Comparison of ENCODE assay signal across 8 cellular contexts in genomic region chr7:107170051-107170661, GRCh38. TPM values are rescaled to one million over a fixed set of nuclear protein-coding genes. Genes with fewer than 3 reads are reported as not detected.
DNase-seq lines count a peak whose midpoint lies in the region; ATAC-seq, FAIRE-seq and TF ChIP-seq lines count a peak whose summit lies in the region.

No MANE protein-coding gene starts in this region.

- peak overlapping the region; percentile 99 for H3K27ac ChIP-seq in mesodermal cell (ENCODE audit: low read depth, low read length, severe bottlenecking)

- H3K27me3 Mint-ChIP-seq in stimulated activated naive CD8-positive, alpha-beta T cell treated with anti-CD3 and anti-CD28 coated beads, Interleukin-15, Interleukin-2, amounts not matched to agents 100 ng/mL and 50 ng/mL, for 24 hours, result no peaks in the 10 kb centered on the region

- H3K9me3 ChIP-seq in mesodermal cell (ENCODE audit: control insufficient read depth, low read length), result no peaks in the 10 kb centered on the region

- H3K4me1 Mint-ChIP-seq in stimulated activated naive CD8-positive, alpha-beta T cell treated with anti-CD3 and anti-CD28 coated beads, Interleukin-15, Interleukin-2, amounts not matched to agents 100 ng/mL and 50 ng/mL, for 24 hours (ENCODE audit: low read depth), result peaks cover 67% of the 10 kb centered on the region

- ATAC-seq in stimulated activated naive CD8-positive, alpha-beta T cell treated with anti-CD3 and anti-CD28 coated beads, Interleukin-15, Interleukin-2, amounts not matched to agents 100 U/mL and 50 U/mL, for 24 hours, result no peak

- H3K4me1 ChIP-seq in mesodermal cell (ENCODE audit: control insufficient read depth, insufficient read depth, low read length, poor library complexity, severe bottlenecking), result peaks cover 14% of the 10 kb centered on the region

- H3K36me3 ChIP-seq in bronchial epithelial cell (ENCODE audit: control insufficient read depth, insufficient read depth, low read length) (no peaks in the 10 kb centered on the region), mesodermal cell (ENCODE audit: control insufficient read depth, insufficient read depth, low read length) (peaks cover 7% of the 10 kb centered on the region)

- FAIRE-seq in bronchial epithelial cell (lab: Jason Lieb, UNC), result no peak

- WGBS in mesodermal cell (ENCODE audit: insufficient coverage in 2 of 2), 2 experiments, result 0% methylated on average over 3 to 5 of the region's 10 CpGs

- H3K27ac Mint-ChIP-seq in stimulated activated naive CD8-positive, alpha-beta T cell treated with anti-CD3 and anti-CD28 coated beads, Interleukin-15, Interleukin-2, amounts not matched to agents 100 ng/mL and 50 ng/mL, for 24 hours, result peak overlapping the region; percentile 92

- peak overlapping the region; percentile 92 for H3K4me3 Mint-ChIP-seq in stimulated activated naive CD8-positive, alpha-beta T cell treated with anti-CD3 and anti-CD28 coated beads, Interleukin-15, Interleukin-2, amounts not matched to agents 100 ng/mL and 50 ng/mL, for 24 hours

- no peaks in the 10 kb centered on the region for H3K27me3 ChIP-seq in bronchial epithelial cell (ENCODE audit: control insufficient read depth, insufficient read depth, low read length)

- H3K4me3 ChIP-seq in bronchial epithelial cell (ENCODE audit: low read depth, low read length), result peak overlapping the region; percentile 98
- H3K4me3 ChIP-seq in mesodermal cell (ENCODE audit: extremely low read depth, insufficient read depth, low read length, poor library complexity, severe bottlenecking), result peak overlapping the region; percentile 79

- no peak for DNase-seq in stimulated activated naive CD8-positive, alpha-beta T cell treated with anti-CD3 and anti-CD28 coated beads, Interleukin-15, Interleukin-2, amounts not matched to agents 100 U/mL and 50 U/mL, for 24 hours
- DNase-seq in bronchial epithelial cell (ENCODE audit: low read depth) (no peak), islet precursor cell (no peak), NCI-H1694 treated with DMSO at 0.1 percent for 48 hours (lab: John Stamatoyannopoulos, UW) (no peak)
- DNase-seq in stimulated activated CD4-positive, alpha-beta T cell treated with anti-CD3 and anti-CD28 coated beads, Interleukin-4, amount 100 ng/mL, for 24 hours, result no peak
- DNase-seq in effector CD8-positive, alpha-beta T cell (lab: John Stamatoyannopoulos, UW), result no peak

- no peak for TF ChIP-seq CTCF in bronchial epithelial cell (IDR thresholded peaks at IDR 0.05; ENCODE audit: insufficient read depth, low read length, severe bottlenecking)

- no peaks in the 10 kb centered on the region for H3K36me3 Mint-ChIP-seq in stimulated activated naive CD8-positive, alpha-beta T cell treated with anti-CD3 and anti-CD28 coated beads, Interleukin-15, Interleukin-2, amounts not matched to agents 100 ng/mL and 50 ng/mL, for 24 hours (ENCODE audit: low read depth)

- no peaks in the 10 kb centered on the region for H3K9me3 Mint-ChIP-seq in stimulated activated naive CD8-positive, alpha-beta T cell treated with anti-CD3 and anti-CD28 coated beads, Interleukin-15, Interleukin-2, amounts not matched to agents 100 ng/mL and 50 ng/mL, for 24 hours

RNA-seq across cellular contexts. Expression of gene HBP1, which starts 1.4 kb away (rescaled TPM):
- total RNA-seq in bronchial epithelial cell, result 66.7 and 69.5 TPM in 2 replicates
- 63.5 TPM for polyA plus RNA-seq in mesodermal cell (2013, experiment 1 of 2)
- 65.3 TPM for polyA plus RNA-seq in mesodermal cell (2013, experiment 2 of 2)
